ENCODE assay signal across 1 cellular context in the genomic region with DNA sequence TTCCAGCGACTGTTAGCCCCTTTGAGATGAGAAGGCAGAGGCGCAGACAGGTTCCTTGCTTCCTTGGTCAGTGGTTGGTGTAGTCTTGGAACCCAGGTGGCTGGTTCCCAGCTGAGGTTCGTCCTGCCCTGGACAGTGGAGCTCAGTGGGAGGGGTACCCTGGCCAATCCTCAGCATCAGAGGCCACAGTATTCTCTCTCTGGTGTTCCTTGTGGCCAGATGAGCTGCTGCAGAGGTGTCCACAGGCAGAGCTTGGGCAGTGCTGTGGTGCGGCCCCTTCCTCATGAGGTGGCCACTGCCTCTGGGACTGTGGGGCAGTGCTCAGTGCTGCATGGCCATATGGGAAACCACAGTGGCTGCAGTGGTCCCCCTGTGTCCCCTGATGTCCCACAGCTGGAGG.
TF ChIP-seq lines count a peak whose summit lies in the region.

No MANE protein-coding gene starts in this region.

TF ChIP-seq in WTC11, 78 proteins besides CTCF, POLR2A, EP300 and RAD21 (continued from another document):
- TF ChIP-seq, protein P1, sequence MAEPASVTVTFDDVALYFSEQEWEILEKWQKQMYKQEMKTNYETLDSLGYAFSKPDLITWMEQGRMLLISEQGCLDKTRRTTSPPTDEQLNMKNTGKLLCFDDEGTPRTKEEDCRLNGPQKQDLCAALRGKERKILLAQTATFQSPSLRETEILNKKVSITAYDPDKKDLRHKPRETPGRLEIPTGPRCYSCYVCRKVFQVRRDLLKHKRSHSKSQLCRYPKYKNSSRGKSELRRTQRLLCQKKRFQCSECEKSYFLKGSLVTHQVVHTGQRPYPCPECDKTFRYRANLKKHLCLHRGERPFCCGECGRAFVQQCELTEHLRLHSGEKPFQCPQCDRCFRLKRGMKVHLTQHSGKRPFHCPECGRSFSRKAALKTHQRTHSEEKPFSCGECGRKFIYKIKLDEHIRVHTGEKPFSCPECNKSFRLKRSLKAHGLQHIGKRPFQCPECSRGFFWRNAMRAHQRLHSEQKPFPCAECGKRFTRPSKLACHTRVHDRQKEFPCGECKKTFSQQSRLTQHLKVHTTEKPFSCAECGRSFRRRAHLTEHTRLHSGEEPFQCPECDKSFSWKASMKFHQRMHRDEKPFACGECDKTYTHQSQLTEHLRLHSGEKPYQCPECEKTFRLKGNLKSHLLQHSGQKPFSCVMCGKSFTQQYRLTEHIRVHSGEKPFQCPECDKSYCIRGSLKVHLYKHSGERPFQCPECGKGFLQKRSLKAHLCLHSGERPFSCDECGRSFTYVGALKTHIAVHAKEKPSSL (CRISPR knock-in tag; conservative IDR thresholded peaks at IDR 0.05), result no peak
- TF ChIP-seq ETV6 (CRISPR knock-in tag; IDR thresholded peaks at IDR 0.05), result no peak
TF ChIP-seq in WTC11: peak in this region for 0.
